8 cellular contexts compared by ENCODE assay signal in the genomic region with DNA sequence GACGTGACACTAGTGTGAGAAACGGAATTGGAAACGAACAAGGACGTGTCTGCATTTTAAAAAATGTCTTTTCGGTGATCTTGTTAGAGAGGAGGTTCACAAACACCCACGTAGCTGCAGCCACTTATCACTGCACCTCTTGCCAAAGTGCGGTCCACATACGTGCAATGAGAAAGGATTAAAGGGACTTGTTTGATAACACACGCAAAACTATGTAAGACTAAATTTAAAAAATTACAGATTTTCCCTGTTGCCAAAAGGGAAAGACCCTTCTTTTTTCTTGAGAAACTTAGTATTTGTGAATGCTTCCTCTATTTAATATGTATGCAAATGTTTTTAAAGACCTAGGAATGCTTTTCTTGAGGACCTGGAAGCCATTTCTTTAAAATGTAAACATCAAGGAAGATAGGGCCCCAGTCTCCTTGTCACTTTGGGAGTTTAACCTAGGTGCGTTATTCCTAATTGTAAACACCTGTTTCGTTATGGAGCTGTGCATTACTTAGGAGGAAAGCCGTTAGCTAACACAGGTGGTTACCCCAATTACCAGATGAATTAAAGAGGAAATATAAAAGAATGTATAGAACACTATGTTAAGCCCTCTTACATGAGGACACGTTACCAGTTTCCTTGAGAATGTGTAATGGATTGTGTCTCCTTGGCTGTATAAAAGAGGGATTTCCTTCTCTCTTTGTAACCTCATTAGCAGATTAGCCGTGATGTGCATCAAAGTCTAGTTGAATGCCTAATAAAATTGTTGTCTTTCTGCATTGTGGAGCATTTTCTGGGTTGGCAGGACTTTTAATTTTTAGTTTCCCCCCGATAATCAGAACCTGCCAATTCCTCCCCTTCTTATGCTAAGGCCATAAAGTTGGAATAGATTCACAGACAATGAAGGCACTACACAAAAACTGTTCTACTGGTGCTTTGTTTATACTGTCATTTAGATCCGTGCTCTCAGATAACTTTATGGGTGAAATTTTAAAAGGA. TPM values are rescaled to one million over a fixed set of nuclear protein-coding genes. Genes with fewer than 3 reads are reported as not detected.
A peak's percentile ranks its signal among the peaks of the same experiment; 100 is the strongest.
DNase-seq lines count a peak whose midpoint lies in the region; ATAC-seq and TF ChIP-seq lines count a peak whose summit lies in the region.

No MANE protein-coding gene starts in this region.

- DNase-seq in AG04450 (ENCODE audit: low read depth, low spot score) (no peak), WTC11 (ENCODE audit: low spot score) (no peak), right cardiac atrium (no peak), smooth muscle cell (lab: John Stamatoyannopoulos, UW; ENCODE audit: unreplicated experiment) (no peak), hippocampal formation (lab: John Stamatoyannopoulos, UW) (no peak), globus pallidus (ENCODE audit: low spot score) (no peak)

- intact Hi-C loops in right cardiac atrium (cut with DNase I) = loop anchor here in 3 of 4 donors (5.0 to 10.0 kb wide), 4 partner anchors 150 to 308 kb away; a partner anchor contains a TSS

- TF ChIP-seq CTCF in AG04450 (IDR thresholded peaks at IDR 0.05; ENCODE audit: low read depth, low read length) (no peak), WTC11 (IDR thresholded peaks at IDR 0.05) (no peak), smooth muscle cell (IDR thresholded peaks at IDR 0.05; ENCODE audit: borderline replicate concordance, insufficient read depth, poor library complexity, severe bottlenecking) (no peak)

- H3K27ac Mint-ChIP-seq in WTC11 = peak overlapping the region; percentile 54

- H3K27ac ChIP-seq in AG04450 (ENCODE audit: low read depth, low read length) = peak overlapping the region; percentile 93
- peak overlapping the region; percentile 88 for H3K27ac ChIP-seq in right cardiac atrium (ENCODE audit: low read length)
- H3K27ac ChIP-seq in smooth muscle cell (ENCODE audit: low read depth) = peak overlapping the region; percentile 97

- POLR2A ChIA-PET in AG04450 (lab: Yijun Ruan, JAX) (no interaction called here), WTC11 (lab: Charles Lee) (no interaction called here)

- H3K27me3 Mint-ChIP-seq in WTC11 (ENCODE audit: low read depth) = peaks cover 95% of the 10 kb centered on the region

- H3K4me1 Mint-ChIP-seq in WTC11 = peaks cover 50% of the 10 kb centered on the region

- 36% methylated on average over 16 of the region's 16 CpGs for WGBS in right cardiac atrium
- 21% methylated on average over 16 of the region's 16 CpGs for WGBS in smooth muscle cell (ENCODE audit: low lambda C conversion rate)

- H3K36me3 ChIP-seq in smooth muscle cell (ENCODE audit: low read depth) = no peaks in the 10 kb centered on the region

- CTCF ChIA-PET in AG04450 (lab: Charles Lee) = interaction anchor here (0.5 kb wide), 1 partner anchor 291 kb away, joined by 3 read pairs; no protein-coding TSS in a partner anchor
- CTCF ChIA-PET in WTC11 (lab: Charles Lee) = no interaction called here

- H3K4me3 Mint-ChIP-seq in WTC11 = peak overlapping the region; percentile 73

- peak; percentile 19 for ATAC-seq in GM21737 (IDR thresholded peaks at IDR 0.05; ENCODE audit: unreplicated experiment)
- no peak for ATAC-seq in WTC11
- ATAC-seq in right cardiac atrium = no peak
- ATAC-seq in HG02610 (IDR thresholded peaks at IDR 0.05; ENCODE audit: unreplicated experiment) = no peak

- H3K36me3 Mint-ChIP-seq in WTC11 = no peaks in the 10 kb centered on the region

- H2AFZ ChIP-seq in smooth muscle cell (ENCODE audit: low read depth) = peak overlapping the region; percentile 28

- peak overlapping the region; percentile 96 for H3K9ac ChIP-seq in smooth muscle cell (ENCODE audit: low read depth)

- H3K27me3 ChIP-seq in AG04450 (ENCODE audit: control insufficient read depth, insufficient read depth, low read length) (no peaks in the 10 kb centered on the region), right cardiac atrium (ENCODE audit: control insufficient read depth, insufficient read depth) (no peaks in the 10 kb centered on the region), smooth muscle cell (ENCODE audit: low read depth) (no peaks in the 10 kb centered on the region)

- H3K79me2 ChIP-seq in smooth muscle cell (ENCODE audit: low read depth) = no peaks in the 10 kb centered on the region

- H3K4me3 ChIP-seq in AG04450 (ENCODE audit: low read depth, low read length) = peak overlapping the region; percentile 72
- H3K4me3 ChIP-seq in right cardiac atrium (ENCODE audit: low read length) = peak overlapping the region; percentile 66
- H3K4me3 ChIP-seq in smooth muscle cell = peak overlapping the region; percentile 59

- peak overlapping the region; percentile 87 for H3K4me2 ChIP-seq in smooth muscle cell

- peaks cover 10% of the 10 kb centered on the region for H3F3A ChIP-seq in smooth muscle cell (ENCODE audit: low read depth)

- no peaks in the 10 kb centered on the region for H3K9me3 Mint-ChIP-seq in WTC11

- H3K9me3 ChIP-seq in AG04450 (ENCODE audit: control insufficient read depth, insufficient read depth, low read length) = peaks cover 4% of the 10 kb centered on the region; the same call in 1 of the 2 replicates
- H3K9me3 ChIP-seq in right cardiac atrium (ENCODE audit: control insufficient read depth, low read length) = no peaks in the 10 kb centered on the region
- no peaks in the 10 kb centered on the region for H3K9me3 ChIP-seq in smooth muscle cell (replicated peaks; ENCODE audit: low read depth)

- no peaks in the 10 kb centered on the region for H3K4me1 ChIP-seq in right cardiac atrium (ENCODE audit: control insufficient read depth, insufficient read depth, low read length)
- H3K4me1 ChIP-seq in smooth muscle cell (ENCODE audit: low read depth) = peaks cover 7% of the 10 kb centered on the region

- no peaks in the 10 kb centered on the region for H4K20me1 ChIP-seq in smooth muscle cell (ENCODE audit: low read depth)

TF ChIP-seq in WTC11, 78 proteins besides CTCF, POLR2A, EP300 and RAD21:
- TF ChIP-seq PRRX2 (CRISPR knock-in tag; IDR thresholded peaks at IDR 0.05) (no peak), SMAD4 (CRISPR knock-in tag; IDR thresholded peaks at IDR 0.05) (no peak), SOX15 (CRISPR knock-in tag; IDR thresholded peaks at IDR 0.05) (no peak), TEAD4 (CRISPR knock-in tag; IDR thresholded peaks at IDR 0.05) (no peak)
- TF ChIP-seq, protein P1, sequence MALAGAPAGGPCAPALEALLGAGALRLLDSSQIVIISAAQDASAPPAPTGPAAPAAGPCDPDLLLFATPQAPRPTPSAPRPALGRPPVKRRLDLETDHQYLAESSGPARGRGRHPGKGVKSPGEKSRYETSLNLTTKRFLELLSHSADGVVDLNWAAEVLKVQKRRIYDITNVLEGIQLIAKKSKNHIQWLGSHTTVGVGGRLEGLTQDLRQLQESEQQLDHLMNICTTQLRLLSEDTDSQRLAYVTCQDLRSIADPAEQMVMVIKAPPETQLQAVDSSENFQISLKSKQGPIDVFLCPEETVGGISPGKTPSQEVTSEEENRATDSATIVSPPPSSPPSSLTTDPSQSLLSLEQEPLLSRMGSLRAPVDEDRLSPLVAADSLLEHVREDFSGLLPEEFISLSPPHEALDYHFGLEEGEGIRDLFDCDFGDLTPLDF (CRISPR knock-in tag; IDR thresholded peaks at IDR 0.05) = no peak
- TF ChIP-seq, protein P2, sequence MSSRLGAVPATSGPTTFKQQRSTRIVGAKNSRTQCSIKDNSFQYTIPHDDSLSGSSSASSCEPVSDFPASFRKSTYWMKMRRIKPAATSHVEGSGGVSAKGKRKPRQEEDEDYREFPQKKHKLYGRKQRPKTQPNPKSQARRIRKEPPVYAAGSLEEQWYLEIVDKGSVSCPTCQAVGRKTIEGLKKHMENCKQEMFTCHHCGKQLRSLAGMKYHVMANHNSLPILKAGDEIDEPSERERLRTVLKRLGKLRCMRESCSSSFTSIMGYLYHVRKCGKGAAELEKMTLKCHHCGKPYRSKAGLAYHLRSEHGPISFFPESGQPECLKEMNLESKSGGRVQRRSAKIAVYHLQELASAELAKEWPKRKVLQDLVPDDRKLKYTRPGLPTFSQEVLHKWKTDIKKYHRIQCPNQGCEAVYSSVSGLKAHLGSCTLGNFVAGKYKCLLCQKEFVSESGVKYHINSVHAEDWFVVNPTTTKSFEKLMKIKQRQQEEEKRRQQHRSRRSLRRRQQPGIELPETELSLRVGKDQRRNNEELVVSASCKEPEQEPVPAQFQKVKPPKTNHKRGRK (CRISPR knock-in tag; IDR thresholded peaks at IDR 0.05; ENCODE audit: borderline replicate concordance) = no peak

RNA-seq across cellular contexts. Expression of a gene that starts 1.0 kb away (rescaled TPM):
- polyA plus RNA-seq in AG04450 (2011; rRNA removed) (0.17 and 0.26 TPM in 2 replicates), right cardiac atrium (1.2 TPM), smooth muscle cell (2.3 and 3.4 TPM in 2 replicates)
- polyA minus RNA-seq in AG04450 (2011; rRNA and poly(A)+ RNA removed) = 0.92 and 1.3 TPM in 2 replicates
- total RNA-seq in WTC11 (2021) (0.09 to 0.18 TPM in 2 of 3 replicates, not detected in the other), right cardiac atrium (1 to 10 TPM in 3 of 4 donors, under 1 TPM in 1; 0.97 to 2.0 (median 1.6) TPM), smooth muscle cell (0.81 and 1.3 TPM in 2 replicates)
